ENCODE assay signal across 27 cellular contexts in the genomic region with DNA sequence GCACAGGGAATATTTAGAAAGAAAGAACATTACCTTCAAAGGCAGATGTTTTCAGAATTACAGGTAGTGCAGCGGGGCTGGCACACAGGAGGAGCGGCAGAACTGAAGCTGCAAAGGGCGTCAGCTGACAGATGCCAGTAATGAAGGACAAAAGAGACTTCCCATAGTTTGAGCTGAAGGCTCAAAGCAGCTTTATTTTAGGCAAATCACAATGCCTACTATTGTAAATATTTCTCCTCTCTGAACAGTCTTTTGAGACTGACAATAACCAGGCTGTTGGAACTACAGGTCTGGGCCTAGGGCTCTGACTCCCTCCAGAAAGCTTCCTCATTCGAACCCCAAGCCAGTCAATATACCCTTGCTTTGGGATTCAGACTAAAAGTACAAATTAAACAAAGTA.
"Had no signal": no experiment of that assay in that cellular context is flagged by ENCODE, and none has a peak within 500 bp of the region (broad histone marks: within the 10 kb centered on the region; RNA-seq: fewer than 3 reads in every experiment).

No MANE protein-coding gene starts in this region.

- H3K9me3 ChIP-seq: heart right ventricle, left ventricle myocardium inferior, mucosa of descending colon, neutrophil, right atrium auricular region, right lobe of liver, stomach, tibial nerve, uterus had no signal

- H3K36me3 ChIP-seq: heart right ventricle, left ventricle myocardium inferior, neural progenitor cell, neutrophil, right atrium auricular region, right lobe of liver, stomach, tibial nerve, uterus had no signal

- H3K4me1 Mint-ChIP-seq: memory B cell; naive thymus-derived CD4-positive, alpha-beta T cell; stimulated activated naive B cell treated with anti-CD40 and anti-IgM and Interleukin-4, amounts not matched to agents 10 μg/mL and 1 μg/mL and 100 μg/mL, for 72 hours had no signal

- H3K9me3 Mint-ChIP-seq: memory B cell; nephron; neural progenitor cell; stimulated activated naive B cell treated with anti-CD40 and anti-IgM and Interleukin-4, amounts not matched to agents 10 μg/mL and 1 μg/mL and 100 μg/mL, for 72 hours; type B pancreatic cell had no signal

- H3K4me1 ChIP-seq: left ventricle myocardium inferior, parathyroid adenoma, right atrium auricular region, right lobe of liver, stomach, tibial nerve, uterus had no signal

- H3K4me3 ChIP-seq: heart right ventricle, hepatocyte, left ventricle myocardium inferior, lung, mucosa of descending colon, neural progenitor cell, right atrium auricular region, right lobe of liver, smooth muscle cell, stomach, tibial nerve, uterus had no signal

- DNase-seq: heart right ventricle; left colon; left ventricle myocardium inferior; mucosa of descending colon; naive thymus-derived CD4-positive, alpha-beta T cell; occipital lobe; right lobe of liver; stimulated activated CD4-positive, alpha-beta T cell treated with anti-CD3 and anti-CD28 coated beads, Interleukin-1b, Interleukin-23, amount 100 ng/mL, for 48 hours; stimulated activated CD4-positive, alpha-beta T cell treated with anti-CD3 and anti-CD28 coated beads, Interleukin-2, amount 100 ng/mL, for 48 hours; stimulated activated CD4-positive, alpha-beta T cell treated with anti-CD3 and anti-CD28 coated beads, Interleukin-4, amount 100 ng/mL, for 4 hours; stimulated activated CD8-positive, alpha-beta memory T cell treated with anti-CD3 and anti-CD28 coated beads, Interleukin-4, amount 100 ng/mL, for 48 hours; stimulated activated naive B cell treated with anti-CD40 and anti-IgM and Interleukin-4, amounts not matched to agents 10 μg/mL and 1 μg/mL and 100 μg/mL, for 72 hours; stimulated activated naive CD8-positive, alpha-beta T cell treated with anti-CD3 and anti-CD28 coated beads, Interleukin-15, Interleukin-2, amounts not matched to agents 100 U/mL and 50 U/mL, for 24 hours; stomach; uterus had no signal

- H3K36me3 Mint-ChIP-seq: memory B cell; naive thymus-derived CD4-positive, alpha-beta T cell; stimulated activated naive B cell treated with anti-CD40 and anti-IgM and Interleukin-4, amounts not matched to agents 10 μg/mL and 1 μg/mL and 100 μg/mL, for 72 hours had no signal

- H3K27ac Mint-ChIP-seq: memory B cell; naive thymus-derived CD4-positive, alpha-beta T cell; neural progenitor cell; progenitor cell of endocrine pancreas; stimulated activated naive B cell treated with anti-CD40 and anti-IgM and Interleukin-4, amounts not matched to agents 10 μg/mL and 1 μg/mL and 100 μg/mL, for 72 hours; type B pancreatic cell had no signal

- H3K4me3 Mint-ChIP-seq: memory B cell; naive thymus-derived CD4-positive, alpha-beta T cell; nephron; neural progenitor cell; stimulated activated naive B cell treated with anti-CD40 and anti-IgM and Interleukin-4, amounts not matched to agents 10 μg/mL and 1 μg/mL and 100 μg/mL, for 72 hours; type B pancreatic cell had no signal

- H3K27ac ChIP-seq: heart right ventricle, hepatocyte, left ventricle myocardium inferior, neural progenitor cell, neutrophil, parathyroid adenoma, right atrium auricular region, right lobe of liver, stomach, tibial nerve, uterus had no signal

- H3K27me3 Mint-ChIP-seq: progenitor cell of endocrine pancreas, type B pancreatic cell had no signal

- H3K27me3 ChIP-seq: heart right ventricle, hepatocyte, neural progenitor cell, right atrium auricular region, right lobe of liver, stomach, tibial nerve, uterus had no signal

- ATAC-seq: heart right ventricle; left colon; mucosa of descending colon; naive thymus-derived CD4-positive, alpha-beta T cell; stimulated activated naive B cell treated with anti-CD40 and anti-IgM and Interleukin-4, amounts not matched to agents 10 μg/mL and 1 μg/mL and 100 μg/mL, for 72 hours; stimulated activated naive CD8-positive, alpha-beta T cell treated with anti-CD3 and anti-CD28 coated beads, Interleukin-15, Interleukin-2, amounts not matched to agents 100 U/mL and 50 U/mL, for 24 hours had no signal
